ENCODE assay signal across 1 cellular context in genomic region chr10:76036410-76036940, GRCh38.
TF ChIP-seq lines count a peak whose summit lies in the region.

No MANE protein-coding gene starts in this region.

TF ChIP-seq in HepG2, 621 proteins besides CTCF, POLR2A, EP300 and RAD21 (continued from another document and continues in another):
- TF ChIP-seq PAXIP1 (CRISPR knock-in tag; conservative IDR thresholded peaks at IDR 0.05) (peak; percentile 6; the same call in 1 of the 2 replicates), HMGXB4 (CRISPR knock-in tag; IDR thresholded peaks at IDR 0.05; ENCODE audit: borderline replicate concordance in 1 of 2, low read depth in 1 of 2) (peak; percentile 39 to 52; a peak in 1 of 4 replicates), BRD4 (CRISPR knock-in tag; IDR thresholded peaks at IDR 0.05) (peak; percentile 31; the same call in 1 of the 2 replicates), ZNF331 (CRISPR knock-in tag; IDR thresholded peaks at IDR 0.05) (peak; percentile 65; the same call in 1 of the 2 replicates), ZNF350 (CRISPR knock-in tag; IDR thresholded peaks at IDR 0.05; ENCODE audit: borderline replicate concordance, low read depth) (peak; percentile 19; the same call in 1 of the 2 replicates), ZNF124 (CRISPR knock-in tag; IDR thresholded peaks at IDR 0.05) (no peak), SCMH1 (CRISPR knock-in tag; IDR thresholded peaks at IDR 0.05; ENCODE audit: borderline replicate concordance) (no peak), ZBTB38 (CRISPR knock-in tag; IDR thresholded peaks at IDR 0.05) (peak; percentile 96), MEIS1 (CRISPR knock-in tag; IDR thresholded peaks at IDR 0.05; ENCODE audit: borderline replicate concordance) (no peak), ISL2 (CRISPR knock-in tag; IDR thresholded peaks at IDR 0.05) (peak; percentile 37; the same call in 1 of the 2 replicates), SALL1 (CRISPR knock-in tag; IDR thresholded peaks at IDR 0.05) (peak; percentile 47; the same call in 1 of the 2 replicates), ELF3 (CRISPR knock-in tag; IDR thresholded peaks at IDR 0.05) (peak; percentile 60), SOX6 (IDR thresholded peaks at IDR 0.05) (no peak), SOX6 (CRISPR knock-in tag; IDR thresholded peaks at IDR 0.05) (peak; percentile 37), ZNF354B (CRISPR knock-in tag; IDR thresholded peaks at IDR 0.05) (no peak), ZNF580 (CRISPR knock-in tag; IDR thresholded peaks at IDR 0.05; ENCODE audit: borderline replicate concordance, low read depth) (peak; percentile 37; the same call in 1 of the 2 replicates), RARA (CRISPR knock-in tag; IDR thresholded peaks at IDR 0.05) (0 out of 2 replicates have a peak, but pooled peaks have one; percentile 28), ZNF574 (CRISPR knock-in tag; IDR thresholded peaks at IDR 0.05) (0 out of 2 replicates have a peak, but pooled peaks have one; percentile 26), HOXA3 (CRISPR knock-in tag; IDR thresholded peaks at IDR 0.05) (peak; percentile 47; the same call in 1 of the 2 replicates), HMG20A (CRISPR knock-in tag; IDR thresholded peaks at IDR 0.05; ENCODE audit: borderline replicate concordance) (peak; percentile 12; the same call in 1 of the 2 replicates), RCOR2 (CRISPR knock-in tag; IDR thresholded peaks at IDR 0.05) (0 out of 2 replicates have a peak, but pooled peaks have one; percentile 9), POGZ (CRISPR knock-in tag; IDR thresholded peaks at IDR 0.05) (peak; percentile 44; the same call in 1 of the 2 replicates), REXO4 (CRISPR knock-in tag; IDR thresholded peaks at IDR 0.05; ENCODE audit: borderline replicate concordance) (no peak), THAP9 (CRISPR knock-in tag; IDR thresholded peaks at IDR 0.05; ENCODE audit: borderline replicate concordance) (peak; percentile 64; the same call in 1 of the 2 replicates), ATRX (CRISPR knock-in tag; IDR thresholded peaks at IDR 0.05; ENCODE audit: borderline replicate concordance) (no peak), ZNF710 (CRISPR knock-in tag; IDR thresholded peaks at IDR 0.05; ENCODE audit: borderline replicate concordance) (0 out of 2 replicates have a peak, but pooled peaks have one; percentile 11), ZBTB43 (CRISPR knock-in tag; conservative IDR thresholded peaks at IDR 0.05) (no peak), SOX13 (IDR thresholded peaks at IDR 0.05) (no peak), SOX13 (CRISPR knock-in tag; conservative IDR thresholded peaks at IDR 0.05 in 1 of 2, IDR thresholded peaks at IDR 0.05 in 1 of 2) (no peak; a peak in 1 of 4 replicates), CAMTA2 (CRISPR knock-in tag; IDR thresholded peaks at IDR 0.05; ENCODE audit: borderline replicate concordance) (peak; percentile 40; the same call in 1 of the 2 replicates), MLLT10 (CRISPR knock-in tag; IDR thresholded peaks at IDR 0.05) (no peak), AGO1 (IDR thresholded peaks at IDR 0.05; ENCODE audit: low read depth, low read length, poor library complexity, severe bottlenecking) (no peak)
- TF ChIP-seq, protein P1, sequence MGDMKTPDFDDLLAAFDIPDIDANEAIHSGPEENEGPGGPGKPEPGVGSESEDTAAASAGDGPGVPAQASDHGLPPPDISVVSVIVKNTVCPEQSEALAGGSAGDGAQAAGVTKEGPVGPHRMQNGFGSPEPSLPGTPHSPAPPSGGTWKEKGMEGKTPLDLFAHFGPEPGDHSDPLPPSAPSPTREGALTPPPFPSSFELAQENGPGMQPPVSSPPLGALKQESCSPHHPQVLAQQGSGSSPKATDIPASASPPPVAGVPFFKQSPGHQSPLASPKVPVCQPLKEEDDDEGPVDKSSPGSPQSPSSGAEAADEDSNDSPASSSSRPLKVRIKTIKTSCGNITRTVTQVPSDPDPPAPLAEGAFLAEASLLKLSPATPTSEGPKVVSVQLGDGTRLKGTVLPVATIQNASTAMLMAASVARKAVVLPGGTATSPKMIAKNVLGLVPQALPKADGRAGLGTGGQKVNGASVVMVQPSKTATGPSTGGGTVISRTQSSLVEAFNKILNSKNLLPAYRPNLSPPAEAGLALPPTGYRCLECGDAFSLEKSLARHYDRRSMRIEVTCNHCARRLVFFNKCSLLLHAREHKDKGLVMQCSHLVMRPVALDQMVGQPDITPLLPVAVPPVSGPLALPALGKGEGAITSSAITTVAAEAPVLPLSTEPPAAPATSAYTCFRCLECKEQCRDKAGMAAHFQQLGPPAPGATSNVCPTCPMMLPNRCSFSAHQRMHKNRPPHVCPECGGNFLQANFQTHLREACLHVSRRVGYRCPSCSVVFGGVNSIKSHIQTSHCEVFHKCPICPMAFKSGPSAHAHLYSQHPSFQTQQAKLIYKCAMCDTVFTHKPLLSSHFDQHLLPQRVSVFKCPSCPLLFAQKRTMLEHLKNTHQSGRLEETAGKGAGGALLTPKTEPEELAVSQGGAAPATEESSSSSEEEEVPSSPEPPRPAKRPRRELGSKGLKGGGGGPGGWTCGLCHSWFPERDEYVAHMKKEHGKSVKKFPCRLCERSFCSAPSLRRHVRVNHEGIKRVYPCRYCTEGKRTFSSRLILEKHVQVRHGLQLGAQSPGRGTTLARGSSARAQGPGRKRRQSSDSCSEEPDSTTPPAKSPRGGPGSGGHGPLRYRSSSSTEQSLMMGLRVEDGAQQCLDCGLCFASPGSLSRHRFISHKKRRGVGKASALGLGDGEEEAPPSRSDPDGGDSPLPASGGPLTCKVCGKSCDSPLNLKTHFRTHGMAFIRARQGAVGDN (CRISPR knock-in tag; IDR thresholded peaks at IDR 0.05), result peak; percentile 92
- TF ChIP-seq, protein P2, sequence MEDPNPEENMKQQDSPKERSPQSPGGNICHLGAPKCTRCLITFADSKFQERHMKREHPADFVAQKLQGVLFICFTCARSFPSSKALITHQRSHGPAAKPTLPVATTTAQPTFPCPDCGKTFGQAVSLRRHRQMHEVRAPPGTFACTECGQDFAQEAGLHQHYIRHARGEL (CRISPR knock-in tag; IDR thresholded peaks at IDR 0.05), result peak; percentile 38; the same call in 1 of the 2 replicates
- TF ChIP-seq, protein P3, sequence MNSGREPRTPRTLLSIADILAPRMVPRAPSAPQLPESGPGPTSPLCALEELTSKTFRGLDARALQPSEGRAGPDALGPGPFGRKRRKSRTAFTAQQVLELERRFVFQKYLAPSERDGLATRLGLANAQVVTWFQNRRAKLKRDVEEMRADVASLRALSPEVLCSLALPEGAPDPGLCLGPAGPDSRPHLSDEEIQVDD (CRISPR knock-in tag; IDR thresholded peaks at IDR 0.05; ENCODE audit: borderline replicate concordance), result no peak
- TF ChIP-seq, protein P4, sequence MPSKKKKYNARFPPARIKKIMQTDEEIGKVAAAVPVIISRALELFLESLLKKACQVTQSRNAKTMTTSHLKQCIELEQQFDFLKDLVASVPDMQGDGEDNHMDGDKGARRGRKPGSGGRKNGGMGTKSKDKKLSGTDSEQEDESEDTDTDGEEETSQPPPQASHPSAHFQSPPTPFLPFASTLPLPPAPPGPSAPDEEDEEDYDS (CRISPR knock-in tag; IDR thresholded peaks at IDR 0.05), result 0 out of 2 replicates have a peak, but pooled peaks have one; percentile 7
